ENCODE assay signal across 32 cellular contexts in genomic region chr3:195845483-195845882, GRCh38. TPM values are rescaled to one million over a fixed set of nuclear protein-coding genes. Genes with fewer than 3 reads are reported as not detected.
"Had no signal": no experiment of that assay in that cellular context is flagged by ENCODE, and none has a peak within 500 bp of the region (broad histone marks: within the 10 kb centered on the region; RNA-seq: fewer than 3 reads in every experiment).

No MANE protein-coding gene starts in this region.

- H3K4me3 Mint-ChIP-seq: dendritic cell treated with granulocyte-macrophage colony-stimulating factor and Interleukin-4, amounts not matched to agents 40 ng/mL and 50 ng/mL, for 4 days; effector memory CD8-positive, alpha-beta T cell; endodermal cell; mesothelial cell of epicardium had no signal

- H3K36me3 ChIP-seq: colonic mucosa, esophagus squamous epithelium, heart right ventricle, left lung, lower lobe of right lung had no signal

- H3K27ac ChIP-seq: colonic mucosa, epithelial cell of prostate, esophagus squamous epithelium, heart right ventricle, left lung, lower lobe of right lung had no signal

- H3K9me3 Mint-ChIP-seq: dendritic cell treated with granulocyte-macrophage colony-stimulating factor and Interleukin-4, amounts not matched to agents 40 ng/mL and 50 ng/mL, for 4 days; effector memory CD8-positive, alpha-beta T cell; mesothelial cell of epicardium had no signal

- H3K4me3 ChIP-seq: colonic mucosa, esophagus squamous epithelium, heart right ventricle, left lung, lower lobe of right lung, mucosa of descending colon had no signal

- DNase-seq: colonic mucosa; cortex of kidney; effector CD8-positive, alpha-beta T cell; effector memory CD8-positive, alpha-beta T cell; endodermal cell; erythroblast; esophagus squamous epithelium; foreskin fibroblast; glutamatergic neuron; head of caudate nucleus; heart right ventricle; hippocampal formation; left cardiac atrium; left ventricle myocardium superior; lower lobe of right lung; mesenchymal stem cell; mucosa of descending colon had no signal

- H3K27me3 Mint-ChIP-seq: effector memory CD8-positive, alpha-beta T cell had no signal

- H3K4me1 ChIP-seq: colonic mucosa, left lung, lower lobe of right lung had no signal

- H3K27me3 ChIP-seq: colonic mucosa, left lung had no signal

- H3K9me3 ChIP-seq: colonic mucosa, esophagus squamous epithelium, heart right ventricle, left lung, lower lobe of right lung, mucosa of descending colon had no signal

- FAIRE-seq: endometrium, frontal cortex, islet of Langerhans, keratinocyte had no signal

- H3K4me1 Mint-ChIP-seq: endodermal cell, mesothelial cell of epicardium had no signal

- H3K27ac Mint-ChIP-seq: dendritic cell treated with granulocyte-macrophage colony-stimulating factor and Interleukin-4, amounts not matched to agents 40 ng/mL and 50 ng/mL, for 4 days; effector memory CD8-positive, alpha-beta T cell; endodermal cell; mesothelial cell of epicardium had no signal

- H3K36me3 Mint-ChIP-seq: mesothelial cell of epicardium had no signal

- ATAC-seq: effector memory CD8-positive, alpha-beta T cell; esophagus mucosa; heart right ventricle; left cardiac atrium; left lung; left ventricle myocardium superior; lower lobe of right lung; mucosa of descending colon had no signal

RNA-seq across cellular contexts. Expression of gene MUC4, which starts 33.8 kb away (rescaled TPM):
- total RNA-seq: chondrocyte, dermis microvascular lymphatic vessel endothelial cell, heart right ventricle, left cardiac atrium, left ventricle myocardium superior, lower leg skin, lung microvascular endothelial cell, mesenteric fat pad, myocyte had no signal
- polyA plus RNA-seq: keratinocyte had no signal
